ENCODE assay signal across 9 cellular contexts in genomic region chr6:28207244-28208179, GRCh38. TPM values are rescaled to one million over a fixed set of nuclear protein-coding genes. Genes with fewer than 3 reads are reported as not detected.
DNase-seq lines count a peak whose midpoint lies in the region; ATAC-seq and TF ChIP-seq lines count a peak whose summit lies in the region.
"Had no signal": no experiment of that assay in that cellular context is flagged by ENCODE, and none has a peak within 500 bp of the region (broad histone marks: within the 10 kb centered on the region; RNA-seq: fewer than 3 reads in every experiment).

No MANE protein-coding gene starts in this region.

- 1 to 2% methylated on average over 19 to 47 of the region's 47 CpGs for WGBS in endodermal cell (ENCODE audit: insufficient coverage in 1 of 2, insufficient read length in 1 of 2), 2 experiments
- WGBS in gastroesophageal sphincter (ENCODE audit: low coverage in 1 of 2), 2 donors = 2% methylated on average over 24 to 38 of the region's 47 CpGs

- H3K9me3 ChIP-seq in endodermal cell (ENCODE audit: control insufficient read depth, low read length) = no peaks in the 10 kb centered on the region
- peaks cover 0 to 30% (median 0%) of the 10 kb centered on the region in 3 donors for H3K9me3 ChIP-seq in gastroesophageal sphincter

- H3K27ac Mint-ChIP-seq in endodermal cell (peak overlapping the region; percentile 78), nephron progenitor cell (no peak overlapping the region)

- TF ChIP-seq CTCF in GM13977 (IDR thresholded peaks at IDR 0.05; ENCODE audit: extremely low read depth, insufficient read depth, missing control alignments) = no peak
- no peak for TF ChIP-seq CTCF in endodermal cell (conservative IDR thresholded peaks at IDR 0.05)
- TF ChIP-seq CTCF in nephron progenitor cell (IDR thresholded peaks at IDR 0.05) = no peak
- no peak for TF ChIP-seq CTCF in gastroesophageal sphincter (IDR thresholded peaks at IDR 0.05)

- H3K36me3 ChIP-seq in endodermal cell (ENCODE audit: control insufficient read depth, insufficient read depth, low read length) = no peaks in the 10 kb centered on the region
- H3K36me3 ChIP-seq in gastroesophageal sphincter = no peaks in the 10 kb centered on the region

- H3K36me3 Mint-ChIP-seq in endodermal cell (ENCODE audit: low read depth) = no peaks in the 10 kb centered on the region
- H3K36me3 Mint-ChIP-seq in nephron progenitor cell (ENCODE audit: low read depth) = no peaks in the 10 kb centered on the region

- in situ Hi-C loops in GM13977 (cut with MboI; ENCODE audit: low pct_unique_long_range_greater_than_20kb, low sequenced_read_pairs, unreplicated experiment) = no loop called here

- peak overlapping the region; percentile 68 for H3K9ac ChIP-seq in endodermal cell (ENCODE audit: extremely low read depth, low read length, poor library complexity, severe bottlenecking)

- no peak for TF ChIP-seq EP300 in gastroesophageal sphincter (IDR thresholded peaks at IDR 0.05)

- no peak overlapping the region for H3K27ac ChIP-seq in endodermal cell (ENCODE audit: low read depth, low read length)
- H3K27ac ChIP-seq in gastroesophageal sphincter = no peak overlapping the region

- TF ChIP-seq POLR2A in gastroesophageal sphincter (IDR thresholded peaks at IDR 0.05) = no peak

- H3K4me1 ChIP-seq in endodermal cell (ENCODE audit: control insufficient read depth, insufficient read depth, low read length) = no peaks in the 10 kb centered on the region
- peaks cover 0 to 15% (median 7%) of the 10 kb centered on the region in 3 donors for H3K4me1 ChIP-seq in gastroesophageal sphincter

- peak overlapping the region; percentile 90 for H3K4me3 ChIP-seq in endodermal cell (ENCODE audit: low read length)
- peak overlapping the region in 1 of 2 donors; percentile 29 for H3K4me3 ChIP-seq in gastroesophageal sphincter

- H3K27me3 Mint-ChIP-seq in endodermal cell (ENCODE audit: insufficient read depth) (peaks cover 90% of the 10 kb centered on the region), nephron progenitor cell (ENCODE audit: low read depth, poor library complexity) (peaks cover 94% of the 10 kb centered on the region)

- H3K4me1 Mint-ChIP-seq in endodermal cell = peaks cover 11% of the 10 kb centered on the region
- H3K4me1 Mint-ChIP-seq in nephron progenitor cell = peaks cover 27% of the 10 kb centered on the region

- H3K27me3 ChIP-seq in endodermal cell (ENCODE audit: control insufficient read depth, insufficient read depth, low read length, poor library complexity, severe bottlenecking) (peaks cover 95% of the 10 kb centered on the region), gastroesophageal sphincter (peaks cover 99% of the 10 kb centered on the region)

- H3K9me3 Mint-ChIP-seq in endodermal cell = no peaks in the 10 kb centered on the region
- H3K9me3 Mint-ChIP-seq in nephron progenitor cell = peaks cover 47% of the 10 kb centered on the region

- peak; percentile 59 for DNase-seq in GM13977 (ENCODE audit: low spot score)
- peak; percentile 72 for DNase-seq in NCI-H2227 treated with DMSO at 0.1 percent for 48 hours (lab: John Stamatoyannopoulos, UW)
- peak; percentile 88 for DNase-seq in endodermal cell
- DNase-seq in nephron progenitor cell = peak; percentile 56
- DNase-seq in COR-L47 (lab: John Stamatoyannopoulos, UW) = no peak
- no peak for DNase-seq in nucleus accumbens (lab: John Stamatoyannopoulos, UW)
- DNase-seq in COLO829 (ENCODE audit: low spot score) = no peak

- no peak for ATAC-seq in gastroesophageal sphincter

- H3K4me3 Mint-ChIP-seq in endodermal cell (peak overlapping the region; percentile 67), nephron progenitor cell (peak overlapping the region; percentile 87)

RNA-seq across cellular contexts. Expression of gene ZSCAN9, which starts 17.6 kb away (rescaled TPM):
- total RNA-seq in endodermal cell (10 to 100 TPM; 23.1 to 32.1 TPM), gastroesophageal sphincter (10 to 100 TPM; 11.4 to 17.1 (median 12.9) TPM)
- polyA plus RNA-seq in endodermal cell (2013, experiment 1 of 2) = 33.4 TPM
- 29.1 TPM for polyA plus RNA-seq in endodermal cell (2013, experiment 2 of 2)

RNA-seq across cellular contexts. Expression of gene ZKSCAN4, which starts 44.6 kb away (rescaled TPM):
- total RNA-seq in endodermal cell = 1 to 10 TPM; 7.3 to 8.2 TPM
- polyA plus RNA-seq in endodermal cell (2013, experiment 1 of 2) = 8.1 TPM
- polyA plus RNA-seq in endodermal cell (2013, experiment 2 of 2) = 5.6 TPM
- total RNA-seq in gastroesophageal sphincter = 1 to 10 TPM; 3.2 to 6.4 (median 5.0) TPM

RNA-seq across cellular contexts. Expression of gene NKAPL, which starts 51.6 kb away (rescaled TPM):
- total RNA-seq in endodermal cell = under 1 TPM in 1 of 2 donors, not detected in 1; 0.42 TPM
- polyA plus RNA-seq in endodermal cell (2013, experiment 1 of 2) = not detected
- polyA plus RNA-seq in endodermal cell (2013, experiment 2 of 2) = not detected
- total RNA-seq in gastroesophageal sphincter = 1 to 10 TPM; 3.1 to 6.6 (median 4.4) TPM
- total RNA-seq: SK-MEL-5 had no signal

RNA-seq across cellular contexts. Expression of gene ZSCAN26, which starts 59.4 kb away (rescaled TPM):
- total RNA-seq in endodermal cell (10 to 100 TPM; 10.9 to 18.9 TPM), gastroesophageal sphincter (10 to 100 TPM; 17.9 to 27.1 (median 24.5) TPM)
- 24.9 TPM for polyA plus RNA-seq in endodermal cell (2013, experiment 1 of 2)
- polyA plus RNA-seq in endodermal cell (2013, experiment 2 of 2) = 21.1 TPM

Comparison
In these comparisons a context has a peak if more than half of its experiments do, and no peak if none do; other contexts are left out.
1. DNase-seq: peak in GM13977 (single experiment), NCI-H2227 treated with DMSO at 0.1 percent for 48 hours (single experiment), endodermal cell (single experiment) and nephron progenitor cell (single experiment); none in COR-L47 (single experiment), nucleus accumbens (0 of 56) and COLO829 (single experiment).